Comparison of ENCODE assay signal across 27 cellular contexts in genomic region chr6:125098253-125098652, GRCh38. TPM values are rescaled to one million over a fixed set of nuclear protein-coding genes. Genes with fewer than 3 reads are reported as not detected.
"Had no signal": no experiment of that assay in that cellular context is flagged by ENCODE, and none has a peak within 500 bp of the region (broad histone marks: within the 10 kb centered on the region; RNA-seq: fewer than 3 reads in every experiment).

No MANE protein-coding gene starts in this region.

- H3K27me3 ChIP-seq: colonic mucosa, gastrocnemius medialis, neural progenitor cell, right atrium auricular region, testis, uterus had no signal

- H3K27ac ChIP-seq: colonic mucosa, gastrocnemius medialis, hepatocyte, neural progenitor cell, parathyroid adenoma, right atrium auricular region, testis, uterus had no signal

- H2AFZ ChIP-seq: parathyroid adenoma had no signal

- H3K27ac Mint-ChIP-seq: activated CD4-positive, alpha-beta T cell treated with anti-CD3 and anti-CD28 coated beads, Interleukin-2, amount 10 ng/mL, durations not matched to agents 24 days and 14 days; activated CD8-positive, alpha-beta T cell treated with anti-CD3 and anti-CD28 coated beads for 36 hours; activated naive CD4-positive, alpha-beta T cell treated with anti-CD3 and anti-CD28 coated beads, Interleukin-2, amount 50 U/mL, for 24 hours; activated naive CD8-positive, alpha-beta T cell treated with anti-CD3 and anti-CD28 coated beads, Interleukin-2, amount 50 U/mL, for 24 hours; activated T-helper 2 cell treated with anti-CD3 and anti-CD28 coated beads, Interferon-gamma antibody, Interleukin-2, Interleukin-4, amounts not matched to agents 10 μg/mL and 5 μg/mL and 100 μg/mL, durations not matched to agents 14 hours and 24 hours and 36 hours; memory B cell; neural progenitor cell; type B pancreatic cell had no signal

- H3K9me3 ChIP-seq: colonic mucosa, gastrocnemius medialis, right atrium auricular region, testis, uterus had no signal

- FAIRE-seq: bronchial epithelial cell, keratinocyte had no signal

- H3K9me3 Mint-ChIP-seq: activated CD4-positive, alpha-beta T cell treated with anti-CD3 and anti-CD28 coated beads, Interleukin-2, amount 10 ng/mL, durations not matched to agents 24 days and 14 days; activated CD8-positive, alpha-beta T cell treated with anti-CD3 and anti-CD28 coated beads for 36 hours; activated naive CD4-positive, alpha-beta T cell treated with anti-CD3 and anti-CD28 coated beads, Interleukin-2, amount 50 U/mL, for 24 hours; activated naive CD8-positive, alpha-beta T cell treated with anti-CD3 and anti-CD28 coated beads, Interleukin-2, amount 50 U/mL, for 24 hours; activated T-helper 2 cell treated with anti-CD3 and anti-CD28 coated beads, Interferon-gamma antibody, Interleukin-2, Interleukin-4, amounts not matched to agents 10 μg/mL and 5 μg/mL and 100 μg/mL, durations not matched to agents 14 hours and 24 hours and 36 hours; memory B cell; neural progenitor cell; type B pancreatic cell had no signal

- H3K4me1 Mint-ChIP-seq: memory B cell had no signal

- H3K4me1 ChIP-seq: colonic mucosa, gastrocnemius medialis, parathyroid adenoma, testis, uterus had no signal

- H3K79me2 ChIP-seq: hepatocyte, parathyroid adenoma had no signal

- DNase-seq: activated CD4-positive, alpha-beta T cell treated with anti-CD3 and anti-CD28 coated beads, Interleukin-2, amount 10 ng/mL, durations not matched to agents 24 days and 14 days; activated CD4-positive, CD25-positive, alpha-beta regulatory T cell treated with anti-CD3 and anti-CD28 coated beads, Interleukin-2, amount 50 U/mL, for 72 hours; activated CD8-positive, alpha-beta T cell treated with anti-CD3 and anti-CD28 coated beads for 36 hours; activated naive CD8-positive, alpha-beta T cell treated with anti-CD3 and anti-CD28 coated beads, Interleukin-2, amount 50 U/mL, for 24 hours; activated T-cell treated with anti-CD3 and anti-CD28 coated beads, Interleukin-2, amount 50 U/mL, for 48 hours; anterior cingulate cortex; colonic mucosa; effector memory CD4-positive, alpha-beta T cell; erythroblast; gastrocnemius medialis; occipital lobe; stimulated activated CD4-positive, alpha-beta T cell treated with anti-CD3 and anti-CD28 coated beads, Interleukin-1b, Interleukin-23, amount 100 ng/mL, for 48 hours; stimulated activated naive CD4-positive, alpha-beta T cell; T-helper 2 cell; testis; uterus had no signal

- H3K4me3 Mint-ChIP-seq: activated CD4-positive, alpha-beta T cell treated with anti-CD3 and anti-CD28 coated beads, Interleukin-2, amount 10 ng/mL, durations not matched to agents 24 days and 14 days; activated CD8-positive, alpha-beta T cell treated with anti-CD3 and anti-CD28 coated beads for 36 hours; activated naive CD4-positive, alpha-beta T cell treated with anti-CD3 and anti-CD28 coated beads, Interleukin-2, amount 50 U/mL, for 24 hours; activated naive CD8-positive, alpha-beta T cell treated with anti-CD3 and anti-CD28 coated beads, Interleukin-2, amount 50 U/mL, for 24 hours; memory B cell had no signal

- H3K36me3 ChIP-seq: colonic mucosa, gastrocnemius medialis, neural progenitor cell, right atrium auricular region, uterus had no signal

- H3K9ac ChIP-seq: neural progenitor cell, parathyroid adenoma had no signal

- H3K36me3 Mint-ChIP-seq: activated naive CD4-positive, alpha-beta T cell treated with anti-CD3 and anti-CD28 coated beads, Interleukin-2, amount 50 U/mL, for 24 hours; memory B cell; type B pancreatic cell had no signal

- H3K4me3 ChIP-seq: colonic mucosa, hepatocyte, neural progenitor cell, right atrium auricular region, smooth muscle cell, testis had no signal

RNA-seq across cellular contexts. Expression of gene TPD52L1, which starts 55.3 kb away (rescaled TPM):
- total RNA-seq: activated CD4-positive, alpha-beta T cell treated with anti-CD3 and anti-CD28 coated beads, Interleukin-2, amount 10 ng/mL, durations not matched to agents 24 days and 14 days; activated T-helper 2 cell treated with anti-CD3 and anti-CD28 coated beads, Interferon-gamma antibody, Interleukin-2, Interleukin-4, amounts not matched to agents 10 μg/mL and 5 μg/mL and 100 μg/mL, durations not matched to agents 14 hours and 24 hours and 36 hours had no signal
